Comparison of ENCODE assay signal across 8 cellular contexts in genomic region chr20:815914-816606, GRCh38. TPM values are rescaled to one million over a fixed set of nuclear protein-coding genes. Genes with fewer than 3 reads are reported as not detected.
DNase-seq lines count a peak whose midpoint lies in the region; ATAC-seq, FAIRE-seq and TF ChIP-seq lines count a peak whose summit lies in the region.

No MANE protein-coding gene starts in this region.

- peak; percentile 48 to 76; a peak in 4 of 6 replicates for ATAC-seq in A549
- ATAC-seq in GM21529 (IDR thresholded peaks at IDR 0.05; ENCODE audit: unreplicated experiment): no peak

- H3K4me2 ChIP-seq in A549: no peak overlapping the region

- H3K9me3 ChIP-seq in A549: no peaks in the 10 kb centered on the region

- peak; percentile 97 to 98 for TF ChIP-seq RAD21 in A549 (conservative IDR thresholded peaks at IDR 0.05 in 1 of 2, IDR thresholded peaks at IDR 0.05 in 1 of 2)

- H3K4me1 ChIP-seq in A549: no peaks in the 10 kb centered on the region

- FAIRE-seq in A549 (lab: Jason Lieb, UNC): peak; percentile 36
- FAIRE-seq in GM18507 (lab: Jason Lieb, UNC): peak; percentile 88

- no peak overlapping the region for H3K4me3 ChIP-seq in A549

- TF ChIP-seq POLR2A in A549 (IDR thresholded peaks at IDR 0.05; ENCODE audit: low read length): no peak

- no peak for TF ChIP-seq EP300 in A549 (IDR thresholded peaks at IDR 0.05)

- no peak overlapping the region for H3K27ac ChIP-seq in A549

- DNase-seq in A549 (ENCODE audit: low read depth in 1 of 2, low spot score in 1 of 2): peak; percentile 76 to 84
- peak; percentile 52 for DNase-seq in GM18507 (ENCODE audit: extremely low spot score, insufficient read length, low read depth)
- peak; percentile 57 for DNase-seq in NCI-H2196 treated with DMSO at 0.1 percent for 48 hours (lab: John Stamatoyannopoulos, UW; ENCODE audit: unreplicated experiment)
- peak; percentile 69 for DNase-seq in activated CD4-positive, CD25-positive, alpha-beta regulatory T cell treated with anti-CD3 and anti-CD28 coated beads, Interleukin-2, amount 50 U/mL, for 72 hours
- peak; percentile 69 for DNase-seq in cerebellar cortex (ENCODE audit: low spot score)
- peak; percentile 83 for DNase-seq in left kidney (ENCODE audit: low read depth, low spot score)
- peak; percentile 39 to 50 (median 49) for DNase-seq in stimulated activated CD4-positive, alpha-beta T cell treated with anti-CD3 and anti-CD28 coated beads, TNF-alpha, amount 100 ng/mL, for 4 hours (ENCODE audit: low read depth in 3 of 3)

- peak; percentile 98 for TF ChIP-seq CTCF in A549 (IDR thresholded peaks at IDR 0.05)

- CTCF ChIA-PET in A549 (lab: Yijun Ruan, JAX): interaction anchor here (0.5 to 22.7 kb wide), 71 partner anchors 8 to 1387 kb away, joined by 3 to 872 read pairs (median 4); partner anchors contain the start of genes ANGPT4, FAM110A and PSMF1

- 18% methylated on average over 13 of the region's 13 CpGs for WGBS in A549 (ENCODE audit: missing lambda C conversion rate)

- POLR2A ChIA-PET in A549 (lab: Yijun Ruan, JAX): no interaction called here

TF ChIP-seq in A549, 52 proteins besides CTCF, POLR2A, EP300 and RAD21:
- TF ChIP-seq CHD2 (IDR thresholded peaks at IDR 0.05; ENCODE audit: low read length, partially characterized antibody) (no peak), HMGXB4 (CRISPR knock-in tag; IDR thresholded peaks at IDR 0.05; ENCODE audit: borderline replicate concordance) (no peak), BHLHE40 (IDR thresholded peaks at IDR 0.05; ENCODE audit: low read depth, low read length) (no peak), CBX8 (IDR thresholded peaks at IDR 0.05) (no peak), SMC3 (IDR thresholded peaks at IDR 0.05) (peak; percentile 99), HDAC2 (IDR thresholded peaks at IDR 0.05) (no peak)

RNA-seq across cellular contexts. Expression of gene FAM110A, which starts 17.5 kb away (rescaled TPM):
- polyA plus RNA-seq in A549 (2011; rRNA removed): 3.1 TPM in 2 replicates
- 7.4 and 10.3 TPM in 2 replicates for polyA plus RNA-seq in A549 (2012; cell fraction: cytosol; rRNA removed)
- 17.2 and 21.2 TPM in 2 replicates for polyA plus RNA-seq in A549 (2012; cell fraction: nucleus; rRNA removed)
- 3.6 to 4.4 TPM (median 4.1 TPM) in 3 replicates for polyA plus RNA-seq in A549 (2017; fragmentation: RNase III; extraction: RNeasy Plus Mini Kit Qiagen cat#74134 plus additional on column Dnase treatment)
- 2.3 and 2.6 TPM in 2 replicates for polyA minus RNA-seq in A549 (2011; rRNA and poly(A)+ RNA removed)

RNA-seq across cellular contexts. Expression of gene SLC52A3, which starts 47.8 kb away (rescaled TPM):
- 0.63 and 0.95 TPM in 2 replicates for polyA plus RNA-seq in A549 (2011; rRNA removed)
- polyA plus RNA-seq in A549 (2012; cell fraction: cytosol; rRNA removed): 0.41 and 0.47 TPM in 2 replicates
- 1.2 TPM in 2 replicates for polyA plus RNA-seq in A549 (2012; cell fraction: nucleus; rRNA removed)
- 0.50 to 0.69 TPM (median 0.56 TPM) in 3 replicates for polyA plus RNA-seq in A549 (2017; fragmentation: RNase III; extraction: RNeasy Plus Mini Kit Qiagen cat#74134 plus additional on column Dnase treatment)
- polyA minus RNA-seq in A549 (2011; rRNA and poly(A)+ RNA removed): 1.2 and 1.8 TPM in 2 replicates
